Comparison of ENCODE assay signal across 18 cellular contexts in the genomic region with DNA sequence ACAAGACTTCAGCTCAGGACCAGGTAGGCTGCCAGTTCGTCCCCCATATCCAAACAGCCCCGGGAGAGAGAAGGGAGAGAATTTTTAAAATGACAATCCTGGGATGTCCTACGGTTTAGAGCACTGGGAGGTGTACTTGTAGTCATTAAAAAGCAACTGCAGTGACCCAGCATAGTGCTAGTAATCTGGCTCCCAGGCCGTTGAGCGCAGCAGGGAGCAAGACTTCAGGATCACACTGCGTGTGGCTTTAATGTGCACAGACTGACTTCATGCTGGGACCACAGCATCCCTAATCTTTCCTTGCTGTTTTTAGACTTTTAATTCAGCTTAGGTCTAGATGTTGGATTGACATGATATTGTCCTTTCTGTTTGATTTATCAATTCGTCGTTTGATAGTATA.
DNase-seq lines count a peak whose midpoint lies in the region; ATAC-seq, FAIRE-seq and TF ChIP-seq lines count a peak whose summit lies in the region.
"Had no signal": no experiment of that assay in that cellular context is flagged by ENCODE, and none has a peak within 500 bp of the region (broad histone marks: within the 10 kb centered on the region; RNA-seq: fewer than 3 reads in every experiment).

No MANE protein-coding gene starts in this region.

- H3K4me1 ChIP-seq in astrocyte (ENCODE audit: insufficient read depth, low read length) (peaks cover 15% of the 10 kb centered on the region), hepatocyte (ENCODE audit: insufficient read depth) (peaks cover 21% of the 10 kb centered on the region), small intestine (ENCODE audit: control insufficient read depth in 2 of 2, insufficient read depth in 1 of 2, low read depth in 1 of 2, low read length in 1 of 2) (peaks cover 0 to 3% of the 10 kb centered on the region in 2 donors)
- H3K4me1 ChIP-seq: HAP-1 had no signal

- WGBS in hepatocyte (ENCODE audit: low lambda C conversion rate, missing lambda C conversion rate) = 52% methylated on average over 8 of the region's 8 CpGs
- 55 to 66% (median 63%) methylated on average over 8 of the region's 8 CpGs for whole genome bisulfite sequencing in small intestine, 3 donors

- no peaks in the 10 kb centered on the region for H3K27me3 Mint-ChIP-seq in astrocyte (ENCODE audit: low read depth, unreplicated experiment)

- H3K4me2 ChIP-seq in astrocyte (ENCODE audit: low read length) (no peak overlapping the region), hepatocyte (peak overlapping the region; percentile 7)

- no peaks in the 10 kb centered on the region for H3K79me2 ChIP-seq in astrocyte (ENCODE audit: insufficient read depth, low read length)
- no peaks in the 10 kb centered on the region for H3K79me2 ChIP-seq in hepatocyte

- no peaks in the 10 kb centered on the region for H3K9me2 ChIP-seq in hepatocyte (replicated peaks; ENCODE audit: insufficient read depth)

- TF ChIP-seq CTCF in astrocyte (IDR thresholded peaks at IDR 0.05; ENCODE audit: insufficient read depth, low read depth, low read length) (no peak), hepatocyte (IDR thresholded peaks at IDR 0.05; ENCODE audit: poor library complexity) (no peak)

- DNase-seq in NCI-H2227 (lab: John Stamatoyannopoulos, UW; ENCODE audit: unreplicated experiment) (peak; percentile 8), NCI-H2227 treated with DMSO at 0.1 percent for 48 hours (lab: John Stamatoyannopoulos, UW) (no peak), astrocyte (ENCODE audit: low read depth) (no peak), hepatocyte (ENCODE audit: low spot score) (no peak), small intestine (peak; percentile 11), H7 (no peak)
- no peak for DNase-seq in effector CD4-positive, alpha-beta T cell
- DNase-seq: C1 segment of cervical spinal cord; NCI-H1048; NCI-H146; NCI-H2081 treated with DMSO at 0.1 percent for 48 hours; NCI-H226; NCI-H526 treated with DMSO at 0.1 percent for 48 hours; NK-92 treated with Interleukin-12 subunit alpha and Interleukin-12 subunit beta, amount 100 ng/mL, for 24 hours had no signal

- peaks cover 5% of the 10 kb centered on the region for H3K9me3 Mint-ChIP-seq in astrocyte (ENCODE audit: unreplicated experiment)

- no peak overlapping the region for H3K9ac ChIP-seq in astrocyte (ENCODE audit: low read length)

- H2AFZ ChIP-seq in astrocyte (ENCODE audit: low read depth, low read length) (no peak overlapping the region), hepatocyte (no peak overlapping the region)

- H3K4me3 ChIP-seq in astrocyte (ENCODE audit: insufficient read depth, low read depth, low read length) (no peak overlapping the region), hepatocyte (no peak overlapping the region), small intestine (ENCODE audit: low read depth in 1 of 2, low read length in 2 of 2) (no peak overlapping the region), H7 (ENCODE audit: insufficient read depth, low read depth, low read length) (no peak overlapping the region)
- H3K4me3 ChIP-seq: HAP-1, K562 had no signal

- H3K4me1 Mint-ChIP-seq in astrocyte (ENCODE audit: low read depth, unreplicated experiment) = peaks cover 20% of the 10 kb centered on the region

- no peak overlapping the region for H3K27ac ChIP-seq in astrocyte (ENCODE audit: low read depth, low read length)
- peak overlapping the region; percentile 93 for H3K27ac ChIP-seq in hepatocyte
- H3K27ac ChIP-seq in small intestine (ENCODE audit: low read depth in 1 of 2, low read length in 1 of 2) = no peak overlapping the region
- H3K27ac ChIP-seq: 22Rv1 had no signal

- H3K27me3 ChIP-seq in astrocyte (ENCODE audit: insufficient read depth, low read length) (no peaks in the 10 kb centered on the region), hepatocyte (no peaks in the 10 kb centered on the region), small intestine (ENCODE audit: control insufficient read depth in 2 of 2, insufficient read depth in 2 of 2, low read length in 2 of 2) (no peaks in the 10 kb centered on the region), H7 (ENCODE audit: control insufficient read depth, insufficient read depth, low read length) (no peaks in the 10 kb centered on the region)

- ATAC-seq in activated CD4-positive, CD25-positive, alpha-beta regulatory T cell treated with anti-CD3 and anti-CD28 coated beads, Interleukin-2, amount 50 U/mL, for 24 hours = no peak
- ATAC-seq: K562 had no signal

- H3K9me3 ChIP-seq in astrocyte (ENCODE audit: insufficient read depth, low read depth, low read length) (no peaks in the 10 kb centered on the region), hepatocyte (ENCODE audit: low read depth) (peaks cover 15% of the 10 kb centered on the region), small intestine (ENCODE audit: control insufficient read depth, low read depth) (no peaks in the 10 kb centered on the region)
- H3K9me3 ChIP-seq: HAP-1 had no signal

- H3K36me3 Mint-ChIP-seq in astrocyte (ENCODE audit: low read depth, unreplicated experiment) = peaks cover 6% of the 10 kb centered on the region

- peak overlapping the region; percentile 81 for H3K27ac Mint-ChIP-seq in astrocyte (ENCODE audit: unreplicated experiment)

- no peaks in the 10 kb centered on the region for H4K20me1 ChIP-seq in astrocyte (ENCODE audit: insufficient read depth, low read length)
- H4K20me1 ChIP-seq in hepatocyte (ENCODE audit: insufficient read depth, poor library complexity, severe bottlenecking) = no peaks in the 10 kb centered on the region

- no peak for FAIRE-seq in astrocyte (lab: Jason Lieb, UNC)
- no peak for FAIRE-seq in small intestine (lab: Jason Lieb, UNC)
- FAIRE-seq: K562 had no signal

- no peak overlapping the region for H3K4me3 Mint-ChIP-seq in astrocyte (ENCODE audit: unreplicated experiment)

- no peaks in the 10 kb centered on the region for H3K36me3 ChIP-seq in astrocyte (ENCODE audit: insufficient read depth, low read length)
- H3K36me3 ChIP-seq in hepatocyte (replicated peaks; ENCODE audit: insufficient read depth, low read depth) = no peaks in the 10 kb centered on the region
- no peaks in the 10 kb centered on the region for H3K36me3 ChIP-seq in small intestine (ENCODE audit: control insufficient read depth in 2 of 2, insufficient read depth in 2 of 2, low read length in 2 of 2)
- no peaks in the 10 kb centered on the region for H3K36me3 ChIP-seq in H7 (replicated peaks; ENCODE audit: control insufficient read depth, insufficient read depth, low read length)
- H3K36me3 ChIP-seq: HAP-1 had no signal

Comparison
In these comparisons a context has a peak if more than half of its experiments do, and no peak if none do; other contexts are left out.
1. DNase-seq: peak in NCI-H2227 (single experiment) and small intestine (single experiment); none in NCI-H2227 treated with DMSO at 0.1 percent for 48 hours (single experiment), astrocyte (single experiment), hepatocyte (single experiment), H7 (single experiment) and effector CD4-positive, alpha-beta T cell (single experiment).